In genomic region chr10:97889461-97890265, GRCh38 we compare ENCODE assay signal across 10 cellular contexts. TPM values are rescaled to one million over a fixed set of nuclear protein-coding genes. Genes with fewer than 3 reads are reported as not detected.
DNase-seq lines count a peak whose midpoint lies in the region; ATAC-seq and TF ChIP-seq lines count a peak whose summit lies in the region.
"Had no signal": no experiment of that assay in that cellular context is flagged by ENCODE, and none has a peak within 500 bp of the region (broad histone marks: within the 10 kb centered on the region; RNA-seq: fewer than 3 reads in every experiment).

No MANE protein-coding gene starts in this region.

- H3K27me3 ChIP-seq in CD4-positive, alpha-beta T cell (ENCODE audit: control insufficient read depth, insufficient read depth, low read length), result no peaks in the 10 kb centered on the region
- H3K27me3 ChIP-seq in testis, result no peaks in the 10 kb centered on the region

- no peak overlapping the region for H3K4me3 Mint-ChIP-seq in activated CD4-positive, alpha-beta memory T cell treated with anti-CD3 and anti-CD28 coated beads for 36 hours
- no peak overlapping the region for H3K4me3 Mint-ChIP-seq in activated CD4-positive, alpha-beta memory T cell treated with anti-CD3 and anti-CD28 coated beads, Interleukin-2, amount 10 ng/mL, durations not matched to agents 7 days and 5 days
- no peak overlapping the region for H3K4me3 Mint-ChIP-seq in CD4-positive, alpha-beta T cell
- H3K4me3 Mint-ChIP-seq: B cell had no signal

- H3K9me3 Mint-ChIP-seq in activated CD4-positive, alpha-beta memory T cell treated with anti-CD3 and anti-CD28 coated beads for 36 hours, result no peaks in the 10 kb centered on the region
- H3K9me3 Mint-ChIP-seq in activated CD4-positive, alpha-beta memory T cell treated with anti-CD3 and anti-CD28 coated beads, Interleukin-2, amount 10 ng/mL, durations not matched to agents 7 days and 5 days, result no peaks in the 10 kb centered on the region
- no peaks in the 10 kb centered on the region for H3K9me3 Mint-ChIP-seq in CD4-positive, alpha-beta T cell

- H3K4me1 Mint-ChIP-seq in activated CD4-positive, alpha-beta memory T cell treated with anti-CD3 and anti-CD28 coated beads for 36 hours (ENCODE audit: low read depth), result peaks cover 3% of the 10 kb centered on the region
- peaks cover 4% of the 10 kb centered on the region for H3K4me1 Mint-ChIP-seq in activated CD4-positive, alpha-beta memory T cell treated with anti-CD3 and anti-CD28 coated beads, Interleukin-2, amount 10 ng/mL, durations not matched to agents 7 days and 5 days
- H3K4me1 Mint-ChIP-seq in CD4-positive, alpha-beta T cell (ENCODE audit: low read depth), result no peaks in the 10 kb centered on the region
- H3K4me1 Mint-ChIP-seq: B cell had no signal

- H3K36me3 ChIP-seq in testis (ENCODE audit: low read depth, missing control alignments), result no peaks in the 10 kb centered on the region

- no peak overlapping the region for H3K27ac ChIP-seq in CD4-positive, alpha-beta T cell (ENCODE audit: low read depth, low read length)
- H3K27ac ChIP-seq in testis, result no peak overlapping the region

- H3K27ac Mint-ChIP-seq in activated CD4-positive, alpha-beta memory T cell treated with anti-CD3 and anti-CD28 coated beads for 36 hours, result no peak overlapping the region
- no peak overlapping the region for H3K27ac Mint-ChIP-seq in activated CD4-positive, alpha-beta memory T cell treated with anti-CD3 and anti-CD28 coated beads, Interleukin-2, amount 10 ng/mL, durations not matched to agents 7 days and 5 days
- H3K27ac Mint-ChIP-seq in CD4-positive, alpha-beta T cell, result no peak overlapping the region
- H3K27ac Mint-ChIP-seq: B cell had no signal

- 60 to 61% methylated on average over 12 to 18 of the region's 18 CpGs for WGBS in testis, 2 donors

- H3K9me3 ChIP-seq in CD4-positive, alpha-beta T cell (ENCODE audit: control insufficient read depth, low read length), result no peaks in the 10 kb centered on the region
- no peaks in the 10 kb centered on the region for H3K9me3 ChIP-seq in testis

- no peaks in the 10 kb centered on the region for H3K4me1 ChIP-seq in testis

- H3K27me3 Mint-ChIP-seq in activated CD4-positive, alpha-beta memory T cell treated with anti-CD3 and anti-CD28 coated beads for 36 hours, result peaks cover 1% of the 10 kb centered on the region
- peaks cover 10% of the 10 kb centered on the region for H3K27me3 Mint-ChIP-seq in activated CD4-positive, alpha-beta memory T cell treated with anti-CD3 and anti-CD28 coated beads, Interleukin-2, amount 10 ng/mL, durations not matched to agents 7 days and 5 days
- peaks cover 19% of the 10 kb centered on the region for H3K27me3 Mint-ChIP-seq in CD4-positive, alpha-beta T cell

- TF ChIP-seq CTCF in foreskin fibroblast (IDR thresholded peaks at IDR 0.05; ENCODE audit: low read depth, low read length), result no peak
- no peak for TF ChIP-seq CTCF in CD4-positive, alpha-beta T cell (IDR thresholded peaks at IDR 0.05)
- TF ChIP-seq CTCF in testis (IDR thresholded peaks at IDR 0.05), result no peak

- peak; percentile 42 for ATAC-seq in stimulated activated naive CD8-positive, alpha-beta T cell treated with anti-CD3 and anti-CD28 coated beads, Interleukin-15, Interleukin-2, amounts not matched to agents 100 U/mL and 50 U/mL, for 24 hours
- no peak for ATAC-seq in HG02884 (IDR thresholded peaks at IDR 0.05; ENCODE audit: unreplicated experiment)
- ATAC-seq in CD4-positive, alpha-beta T cell (ENCODE audit: poor library complexity), result no peak

- intact Hi-C loops in activated CD4-positive, alpha-beta memory T cell treated with anti-CD3 and anti-CD28 coated beads for 36 hours (cut with micrococcal nuclease), result no loop called here
- intact Hi-C loops in CD4-positive, alpha-beta T cell (cut with DNase I, micrococcal nuclease), result no loop called here
- intact Hi-C loops in testis (cut with DNase I; ENCODE audit: low total_unique reads), result no loop called here

- H3K36me3 Mint-ChIP-seq in activated CD4-positive, alpha-beta memory T cell treated with anti-CD3 and anti-CD28 coated beads for 36 hours, result no peaks in the 10 kb centered on the region
- H3K36me3 Mint-ChIP-seq in activated CD4-positive, alpha-beta memory T cell treated with anti-CD3 and anti-CD28 coated beads, Interleukin-2, amount 10 ng/mL, durations not matched to agents 7 days and 5 days (ENCODE audit: low read depth), result no peaks in the 10 kb centered on the region
- H3K36me3 Mint-ChIP-seq in CD4-positive, alpha-beta T cell (ENCODE audit: low read depth), result no peaks in the 10 kb centered on the region

- H3K4me3 ChIP-seq in foreskin fibroblast (ENCODE audit: low read depth in 1 of 2, low read length in 2 of 2) (no peak overlapping the region), testis (no peak overlapping the region)

- POLR2A ChIA-PET in activated CD4-positive, alpha-beta memory T cell treated with anti-CD3 and anti-CD28 coated beads for 36 hours (lab: Charles Lee), result no interaction called here
- POLR2A ChIA-PET in activated CD4-positive, alpha-beta memory T cell treated with anti-CD3 and anti-CD28 coated beads, Interleukin-2, amount 10 ng/mL, durations not matched to agents 7 days and 5 days (lab: Charles Lee), result no interaction called here
- POLR2A ChIA-PET in CD4-positive, alpha-beta T cell (lab: Charles Lee), result no interaction called here

- DNase-seq in activated CD4-positive, alpha-beta memory T cell treated with anti-CD3 and anti-CD28 coated beads for 36 hours, result peak; percentile 58
- no peak for DNase-seq in activated CD4-positive, alpha-beta memory T cell treated with anti-CD3 and anti-CD28 coated beads, Interleukin-2, amount 10 ng/mL, durations not matched to agents 7 days and 5 days
- DNase-seq in SHP77 treated with DMSO at 0.1 percent for 48 hours (lab: John Stamatoyannopoulos, UW), result peak; percentile 54
- DNase-seq in foreskin fibroblast, result peak; percentile 35 to 58
- peak; percentile 47 for DNase-seq in stimulated activated naive CD8-positive, alpha-beta T cell treated with anti-CD3 and anti-CD28 coated beads, Interleukin-15, Interleukin-2, amounts not matched to agents 100 U/mL and 50 U/mL, for 24 hours
- no peak for DNase-seq in CD4-positive, alpha-beta T cell
- DNase-seq in testis, result no peak
- DNase-seq: activated CD8-positive, alpha-beta memory T cell treated with anti-CD3 and anti-CD28 coated beads, Interleukin-2, amount 50 U/mL, for 48 hours had no signal

- no peak for TF ChIP-seq POLR2A in testis (IDR thresholded peaks at IDR 0.05)

- CTCF ChIA-PET in activated CD4-positive, alpha-beta memory T cell treated with anti-CD3 and anti-CD28 coated beads for 36 hours (lab: Charles Lee), result interaction anchor here (0.9 to 1.5 kb wide), 2 partner anchors 37 to 98 kb away, joined by 4 to 8 read pairs; no protein-coding TSS in a partner anchor
- CTCF ChIA-PET in activated CD4-positive, alpha-beta memory T cell treated with anti-CD3 and anti-CD28 coated beads, Interleukin-2, amount 10 ng/mL, durations not matched to agents 7 days and 5 days (lab: Charles Lee), result interaction anchor here (0.6 kb wide), 1 partner anchor 148 kb away, joined by 4 read pairs; no protein-coding TSS in a partner anchor
- CTCF ChIA-PET in CD4-positive, alpha-beta T cell (lab: Charles Lee), result no interaction called here

RNA-seq across cellular contexts. Expression of gene GOLGA7B, which starts 40.0 kb away (rescaled TPM):
- total RNA-seq in activated CD4-positive, alpha-beta memory T cell treated with anti-CD3 and anti-CD28 coated beads for 36 hours, result under 1 TPM; 0.86 to 0.87 TPM
- total RNA-seq in activated CD4-positive, alpha-beta memory T cell treated with anti-CD3 and anti-CD28 coated beads, Interleukin-2, amount 10 ng/mL, durations not matched to agents 7 days and 5 days, result 10 to 100 TPM; 10.5 to 11.2 TPM
- 1 to 10 TPM; 4.5 to 6.1 TPM for total RNA-seq in CD4-positive, alpha-beta T cell
- 1 to 10 TPM; 1.1 TPM for total RNA-seq in testis
- 1.3 TPM for polyA plus RNA-seq in testis (ENCODE audit: insufficient read depth, low read depth, low replicate concordance)
- total RNA-seq: B cell had no signal

Comparison
In these comparisons a context has a peak if more than half of its experiments do, and no peak if none do; other contexts are left out.
1. DNase-seq: peak in activated CD4-positive, alpha-beta memory T cell treated with anti-CD3 and anti-CD28 coated beads for 36 hours (single experiment), SHP77 treated with DMSO at 0.1 percent for 48 hours (single experiment), foreskin fibroblast (2 of 2) and stimulated activated naive CD8-positive, alpha-beta T cell treated with anti-CD3 and anti-CD28 coated beads, Interleukin-15, Interleukin-2, amounts not matched to agents 100 U/mL and 50 U/mL, for 24 hours (single experiment); none in activated CD4-positive, alpha-beta memory T cell treated with anti-CD3 and anti-CD28 coated beads, Interleukin-2, amount 10 ng/mL, durations not matched to agents 7 days and 5 days (single experiment), CD4-positive, alpha-beta T cell (0 of 10) and testis (single experiment).